ENCODE assay signal across 20 cellular contexts in genomic region chr6:19377722-19378121, GRCh38.
"Had no signal": no experiment of that assay in that cellular context is flagged by ENCODE, and none has a peak within 500 bp of the region (broad histone marks: within the 10 kb centered on the region; RNA-seq: fewer than 3 reads in every experiment).

No MANE protein-coding gene starts in this region.

- H3K9me2 ChIP-seq: SK-N-SH had no signal

- DNase-seq: KBM-7, MV-4-11, NCI-H1048, NCI-H1105, NCI-H1417, NCI-H146, NCI-H1694 treated with DMSO at 0.1 percent for 48 hours, NCI-H1930, NCI-H2081, NCI-H2107, NCI-H2171, NCI-H226, NCI-H446, NCI-H510A, NCI-H524 treated with DMSO at 0.1 percent for 48 hours, NCI-H69, NCI-H774, Right ventricle myocardium superior, RPMI8226, SK-N-SH had no signal

- H3K9me3 ChIP-seq: SK-N-SH had no signal

- H3K4me2 ChIP-seq: SK-N-SH had no signal

- H3K9ac ChIP-seq: SK-N-SH had no signal
